In the genomic region with DNA sequence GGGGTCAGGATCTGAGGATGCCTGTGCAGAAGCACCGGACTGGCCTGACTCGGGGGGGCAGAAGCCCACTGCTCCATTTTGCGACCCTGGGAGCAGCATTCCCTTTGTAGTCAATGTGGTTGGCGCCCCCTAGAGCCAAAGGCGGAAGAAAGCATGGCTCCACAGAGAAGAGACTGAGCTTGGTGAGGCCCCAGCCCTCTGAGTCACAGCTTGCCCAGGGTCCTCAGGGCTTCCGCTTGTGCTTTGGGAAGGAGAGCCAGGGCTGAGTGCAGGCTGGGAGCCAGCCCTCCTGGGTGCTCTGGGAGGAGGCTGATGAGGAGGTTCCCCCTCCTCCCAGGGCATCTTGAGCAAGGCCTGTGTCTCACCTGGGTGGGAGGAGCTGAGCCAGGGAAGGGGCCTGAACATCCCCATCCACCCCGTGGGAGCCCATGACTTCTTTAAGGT, we compare ENCODE assay signal across 8 cellular contexts. TPM values are rescaled to one million over a fixed set of nuclear protein-coding genes. Genes with fewer than 3 reads are reported as not detected.
A peak's percentile ranks its signal among the peaks of the same experiment; 100 is the strongest.
DNase-seq lines count a peak whose midpoint lies in the region; TF ChIP-seq lines count a peak whose summit lies in the region.

No MANE protein-coding gene starts in this region.

- H3K27ac ChIP-seq in brain microvascular endothelial cell = no peak overlapping the region

- no peak overlapping the region for H3K4me3 ChIP-seq in Jurkat, Clone E6-1 (ENCODE audit: low read length)
- H3K4me3 ChIP-seq in brain microvascular endothelial cell (ENCODE audit: low read depth, low read length) = no peak overlapping the region

- DNase-seq in NCI-H510A treated with DMSO at 0.1 percent for 48 hours (lab: John Stamatoyannopoulos, UW) = peak; percentile 42
- DNase-seq in NCI-H510A (lab: John Stamatoyannopoulos, UW) = no peak
- DNase-seq in Jurkat, Clone E6-1 (ENCODE audit: low read depth, low spot score) = peak; percentile 64
- peak in 3 of 5 donors; percentile 26 to 54 (median 26) for DNase-seq in T-helper 1 cell
- peak; percentile 78 for DNase-seq in brain microvascular endothelial cell
- peak; percentile 67 for DNase-seq in kidney glomerular epithelial cell (lab: John Stamatoyannopoulos, UW)
- peak; percentile 46 for DNase-seq in stimulated activated CD8-positive, alpha-beta memory T cell treated with anti-CD3 and anti-CD28 coated beads, Interleukin-4, amount 100 ng/mL, for 24 hours (ENCODE audit: low read depth)
- no peak for DNase-seq in medulla oblongata (ENCODE audit: extremely low spot score)

- no peaks in the 10 kb centered on the region for H3K36me3 ChIP-seq in brain microvascular endothelial cell (replicated peaks)

- in situ Hi-C loops in brain microvascular endothelial cell (cut with HindIII; ENCODE audit: low pct_ligation_motif_present, low sequenced_read_pairs) = no loop called here

- H3K27me3 ChIP-seq in brain microvascular endothelial cell (replicated peaks) = no peaks in the 10 kb centered on the region

- peak; percentile 91 for TF ChIP-seq CTCF in brain microvascular endothelial cell (IDR thresholded peaks at IDR 0.05; ENCODE audit: low read depth, low read length, missing control alignments)

RNA-seq across cellular contexts. Expression of a gene that starts 5.5 kb away (rescaled TPM):
- 29.0 TPM for polyA plus RNA-seq in Jurkat, Clone E6-1 (2012; ENCODE audit: insufficient read depth, insufficient read length)

RNA-seq across cellular contexts. Expression of a gene that starts 20.9 kb away (rescaled TPM):
- polyA plus RNA-seq in Jurkat, Clone E6-1 (2012; ENCODE audit: insufficient read depth, insufficient read length) = 36.9 TPM

RNA-seq across cellular contexts. Expression of a gene that starts 50.5 kb away (rescaled TPM):
- not detected for polyA plus RNA-seq in Jurkat, Clone E6-1 (2012; ENCODE audit: insufficient read depth, insufficient read length)

Comparison
In these comparisons a context has a peak if more than half of its experiments do, and no peak if none do; other contexts are left out.
1. DNase-seq: peak in NCI-H510A treated with DMSO at 0.1 percent for 48 hours (single experiment), Jurkat, Clone E6-1 (single experiment), T-helper 1 cell (3 of 5), brain microvascular endothelial cell (single experiment), kidney glomerular epithelial cell (single experiment) and stimulated activated CD8-positive, alpha-beta memory T cell treated with anti-CD3 and anti-CD28 coated beads, Interleukin-4, amount 100 ng/mL, for 24 hours (single experiment); none in NCI-H510A (single experiment) and medulla oblongata (single experiment).